In the genomic region with DNA sequence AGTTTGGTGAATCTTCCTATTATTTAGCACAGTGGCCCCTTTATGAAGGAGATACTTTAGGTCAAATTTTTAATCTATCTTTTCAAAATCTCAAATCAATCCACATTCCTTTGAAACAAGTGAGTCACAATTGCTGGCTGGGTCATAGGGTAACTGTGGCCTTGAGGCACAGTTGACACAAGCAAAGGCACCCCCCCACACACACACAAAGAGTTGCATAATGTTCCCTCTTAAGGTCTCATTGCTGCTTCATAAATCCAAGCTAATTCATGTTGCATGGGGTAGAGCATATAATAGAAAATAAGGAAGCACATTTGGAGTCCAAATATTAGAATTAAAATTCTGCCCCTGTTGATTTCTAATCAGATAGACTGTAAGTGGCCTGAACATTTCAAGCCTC, we compare ENCODE assay signal across 23 cellular contexts.
DNase-seq lines count a peak whose midpoint lies in the region; ATAC-seq and TF ChIP-seq lines count a peak whose summit lies in the region.
"Had no signal": no experiment of that assay in that cellular context is flagged by ENCODE, and none has a peak within 500 bp of the region (broad histone marks: within the 10 kb centered on the region; RNA-seq: fewer than 3 reads in every experiment).

No MANE protein-coding gene starts in this region.

- DNase-seq in GM23248, result peak; percentile 30
- peak; percentile 23 for DNase-seq in SK-MEL-5 (ENCODE audit: low read depth, low spot score)
- peak; percentile 22 for DNase-seq in fibroblast of villous mesenchyme (ENCODE audit: low read depth)
- peak; percentile 13 to 51 for DNase-seq in trophoblast cell
- no peak for DNase-seq in posterior vena cava (ENCODE audit: low spot score)
- DNase-seq: activated CD4-positive, alpha-beta memory T cell treated with anti-CD3 and anti-CD28 coated beads, Interleukin-2, amount 10 ng/mL, durations not matched to agents 7 days and 5 days; dorsolateral prefrontal cortex; left ventricle myocardium inferior; mucosa of descending colon; NCI-H1417; NCI-H2107; NCI-H524; psoas muscle; spleen; stimulated activated CD4-positive, alpha-beta T cell treated with anti-CD3 and anti-CD28 coated beads, Interleukin-4, amount 100 ng/mL, for 4 hours; stimulated activated naive CD8-positive, alpha-beta T cell treated with anti-CD3 and anti-CD28 coated beads, Interleukin-15, amount 100 ng/mL, for 72 hours; T-helper 2 cell had no signal

- H3K79me2 ChIP-seq in GM23248 (ENCODE audit: insufficient read depth) (no peaks in the 10 kb centered on the region), trophoblast cell (ENCODE audit: control insufficient read depth, insufficient read depth, low read length, poor library complexity) (no peaks in the 10 kb centered on the region)

- H3K79me1 ChIP-seq in trophoblast cell (ENCODE audit: low read length), result peaks cover 3% of the 10 kb centered on the region

- no peak overlapping the region for H3K4ac ChIP-seq in trophoblast cell (ENCODE audit: low read depth, low read length)

- H3K36me3 ChIP-seq in GM23248 (ENCODE audit: low read depth) (no peaks in the 10 kb centered on the region), trophoblast cell (ENCODE audit: control insufficient read depth in 1 of 2, insufficient read depth in 2 of 2, low read length in 2 of 2) (no peaks in the 10 kb centered on the region)
- H3K36me3 ChIP-seq: left ventricle myocardium inferior, spleen, upper lobe of left lung had no signal

- H3K27me3 ChIP-seq in GM23248 (replicated peaks; ENCODE audit: insufficient read depth) (no peaks in the 10 kb centered on the region), trophoblast cell (ENCODE audit: insufficient read depth, low read length) (no peaks in the 10 kb centered on the region)
- H3K27me3 ChIP-seq: dorsolateral prefrontal cortex, spleen, upper lobe of left lung had no signal

- no peak overlapping the region for H2AK5ac ChIP-seq in trophoblast cell (ENCODE audit: low read length)

- no peak overlapping the region for H4K91ac ChIP-seq in trophoblast cell (ENCODE audit: low read depth, low read length)

- ATAC-seq in GM21737 (IDR thresholded peaks at IDR 0.05; ENCODE audit: unreplicated experiment) (no peak), HG03039 (IDR thresholded peaks at IDR 0.05; ENCODE audit: unreplicated experiment) (no peak), GM18873 (IDR thresholded peaks at IDR 0.05; ENCODE audit: low FRiP score, unreplicated experiment) (no peak)
- ATAC-seq: mucosa of descending colon; psoas muscle; stimulated activated naive CD8-positive, alpha-beta T cell treated with anti-CD3 and anti-CD28 coated beads, Interleukin-15, amount 100 ng/mL, for 72 hours had no signal

- no peak overlapping the region for H3K27ac ChIP-seq in GM23248
- H3K27ac ChIP-seq in trophoblast cell (ENCODE audit: low read depth, low read length), result no peak overlapping the region
- H3K27ac ChIP-seq: dorsolateral prefrontal cortex, epithelial cell of prostate, psoas muscle, SK-N-MC, spleen, upper lobe of left lung had no signal

- in situ Hi-C loops in GM23248 (cut with MboI), result no loop called here
- in situ Hi-C loops in SK-MEL-5 (cut with HindIII; ENCODE audit: low pct_unique_long_range_greater_than_20kb, low sequenced_read_pairs), result no loop called here

- H3K4me3 ChIP-seq in GM23248 (no peak overlapping the region), fibroblast of villous mesenchyme (ENCODE audit: low read depth, low read length) (no peak overlapping the region), trophoblast cell (ENCODE audit: low read depth, low read length) (no peak overlapping the region)
- H3K4me3 ChIP-seq: dorsolateral prefrontal cortex, left ventricle myocardium inferior, mucosa of descending colon, psoas muscle, SK-N-MC, spleen, upper lobe of left lung had no signal

- H3K4me1 ChIP-seq in GM23248 (ENCODE audit: insufficient read depth) (peaks cover 32% of the 10 kb centered on the region), trophoblast cell (ENCODE audit: control insufficient read depth in 1 of 2, insufficient read depth in 2 of 2, low read length in 2 of 2) (peaks cover 2 to 7% of the 10 kb centered on the region in 2 experiments)

- H3K18ac ChIP-seq in trophoblast cell (ENCODE audit: low read length), result no peak overlapping the region

- no peak overlapping the region for H3K23ac ChIP-seq in trophoblast cell (ENCODE audit: low read length)

- H3K9me2 ChIP-seq in GM23248 (ENCODE audit: insufficient read depth), result no peaks in the 10 kb centered on the region

- H3K9ac ChIP-seq in GM23248 (no peak overlapping the region), trophoblast cell (ENCODE audit: low read length) (no peak overlapping the region)

- no peak overlapping the region for H3K14ac ChIP-seq in trophoblast cell (ENCODE audit: low read length)

- H2BK12ac ChIP-seq in trophoblast cell (ENCODE audit: low read length), result no peak overlapping the region

- H4K12ac ChIP-seq in trophoblast cell (ENCODE audit: low read depth, low read length), result no peak overlapping the region

- H4K8ac ChIP-seq in trophoblast cell (ENCODE audit: low read depth, low read length), result no peak overlapping the region

- no peaks in the 10 kb centered on the region for H4K20me1 ChIP-seq in GM23248 (ENCODE audit: insufficient read depth)

- H2AFZ ChIP-seq in GM23248, result no peak overlapping the region
- H2AFZ ChIP-seq in trophoblast cell (ENCODE audit: insufficient read depth, low read length, poor library complexity), result no peak overlapping the region

- H2BK5ac ChIP-seq in trophoblast cell (ENCODE audit: low read depth, low read length, poor library complexity), result no peak overlapping the region

- peaks cover 20% of the 10 kb centered on the region for H3F3A ChIP-seq in GM23248 (ENCODE audit: insufficient read depth)

- no peaks in the 10 kb centered on the region for H3K9me3 ChIP-seq in GM23248 (ENCODE audit: low read depth)
- H3K9me3 ChIP-seq in trophoblast cell (ENCODE audit: insufficient read depth, low read depth, low read length), result no peaks in the 10 kb centered on the region
- H3K9me3 ChIP-seq: left ventricle myocardium inferior, mucosa of descending colon, psoas muscle, upper lobe of left lung had no signal

- H3K4me2 ChIP-seq in GM23248 (ENCODE audit: unreplicated experiment), result no peak overlapping the region
- no peak overlapping the region for H3K4me2 ChIP-seq in trophoblast cell (ENCODE audit: low read length)

- H2BK120ac ChIP-seq in trophoblast cell (ENCODE audit: insufficient read depth, low read length, poor library complexity), result no peak overlapping the region

- TF ChIP-seq CTCF in fibroblast of villous mesenchyme (IDR thresholded peaks at IDR 0.05; ENCODE audit: insufficient read depth, low read depth, low read length), result no peak

- intact Hi-C loops in posterior vena cava (cut with DNase I), result no loop called here
